ENCODE assay signal across 1 cellular context in genomic region chr19:10009269-10009665, GRCh38.
TF ChIP-seq lines count a peak whose summit lies in the region.

No MANE protein-coding gene starts in this region.

TF ChIP-seq in HepG2, 621 proteins besides CTCF, POLR2A, EP300 and RAD21 (continued from another document):
- TF ChIP-seq ZNF878 (CRISPR knock-in tag; IDR thresholded peaks at IDR 0.05) (no peak), ZNF646 (CRISPR knock-in tag; IDR thresholded peaks at IDR 0.05) (no peak), ZNF841 (CRISPR knock-in tag; IDR thresholded peaks at IDR 0.05; ENCODE audit: borderline replicate concordance) (no peak), ZMYM3 (CRISPR knock-in tag; IDR thresholded peaks at IDR 0.05) (no peak), ZNF788 (CRISPR knock-in tag; IDR thresholded peaks at IDR 0.05; ENCODE audit: borderline replicate concordance) (no peak), SALL1 (CRISPR knock-in tag; IDR thresholded peaks at IDR 0.05) (0 out of 2 replicates have a peak, but pooled peaks have one; percentile 13), GPN1 (CRISPR knock-in tag; IDR thresholded peaks at IDR 0.05; ENCODE audit: borderline replicate concordance) (no peak), ZNF766 (CRISPR knock-in tag; IDR thresholded peaks at IDR 0.05; ENCODE audit: borderline replicate concordance) (no peak), ZNF281 (CRISPR knock-in tag; IDR thresholded peaks at IDR 0.05; ENCODE audit: borderline replicate concordance) (peak; percentile 51; the same call in 1 of the 2 replicates), ZNF605 (CRISPR knock-in tag; IDR thresholded peaks at IDR 0.05) (no peak), PBX2 (CRISPR knock-in tag; IDR thresholded peaks at IDR 0.05) (no peak), ZNF274 (CRISPR knock-in tag; IDR thresholded peaks at IDR 0.05) (no peak), SNRNP70 (IDR thresholded peaks at IDR 0.05; ENCODE audit: low read depth, low read length) (no peak), ZBTB7A (CRISPR knock-in tag; IDR thresholded peaks at IDR 0.05) (no peak), NFE2L2 (IDR thresholded peaks at IDR 0.05; ENCODE audit: low read length) (no peak), MIER2 (CRISPR knock-in tag; IDR thresholded peaks at IDR 0.05) (peak; percentile 91), ZBTB3 (CRISPR knock-in tag; IDR thresholded peaks at IDR 0.05; ENCODE audit: borderline replicate concordance, low read depth) (no peak), GRHL1 (CRISPR knock-in tag; conservative IDR thresholded peaks at IDR 0.05) (no peak), MED1 (CRISPR knock-in tag; IDR thresholded peaks at IDR 0.05) (no peak), EEA1 (CRISPR knock-in tag; IDR thresholded peaks at IDR 0.05; ENCODE audit: borderline replicate concordance) (no peak), ZNF607 (CRISPR knock-in tag; IDR thresholded peaks at IDR 0.05; ENCODE audit: borderline replicate concordance) (no peak), HINFP (CRISPR knock-in tag; IDR thresholded peaks at IDR 0.05; ENCODE audit: low read depth) (no peak), MXD3 (CRISPR knock-in tag; IDR thresholded peaks at IDR 0.05) (no peak), ZNF282 (IDR thresholded peaks at IDR 0.05; ENCODE audit: partially characterized antibody) (no peak), REST (IDR thresholded peaks at IDR 0.05; ENCODE audit: borderline replicate concordance in 1 of 2, low read depth in 1 of 2, low read length in 2 of 2) (peak; percentile 63 to 91), ZNF207 (IDR thresholded peaks at IDR 0.05; ENCODE audit: borderline replicate concordance) (no peak), NFAT5 (CRISPR knock-in tag; IDR thresholded peaks at IDR 0.05) (no peak), ZNF619 (CRISPR knock-in tag; IDR thresholded peaks at IDR 0.05) (no peak), HNRNPK (IDR thresholded peaks at IDR 0.05; ENCODE audit: low read depth, low read length, poor library complexity, severe bottlenecking) (no peak)
TF ChIP-seq in HepG2: peak in this region for 4.
